ENCODE assay signal across 35 cellular contexts in the genomic region with DNA sequence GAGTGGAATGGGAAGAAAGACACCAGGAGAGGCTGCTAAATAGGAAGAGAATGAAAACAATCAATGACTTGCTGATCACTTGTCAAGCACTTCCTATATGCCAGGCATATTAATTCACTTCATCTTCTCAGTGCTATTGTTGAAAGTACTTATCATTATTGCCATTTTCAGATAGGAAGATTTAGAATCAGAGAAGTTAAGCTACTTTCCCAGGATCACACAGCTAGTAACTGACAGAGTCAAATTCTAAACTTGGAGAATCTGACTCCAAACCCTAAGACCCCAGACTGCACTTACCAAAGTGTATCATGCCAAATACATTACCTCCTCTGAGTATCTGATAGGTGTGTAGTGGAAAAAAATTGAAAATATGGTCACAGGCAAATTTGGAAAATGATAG.
"Had no signal": no experiment of that assay in that cellular context is flagged by ENCODE, and none has a peak within 500 bp of the region (broad histone marks: within the 10 kb centered on the region; RNA-seq: fewer than 3 reads in every experiment).

No MANE protein-coding gene starts in this region.

- H3K36me3 Mint-ChIP-seq: activated CD4-positive, alpha-beta memory T cell treated with anti-CD3 and anti-CD28 coated beads for 36 hours; activated naive CD4-positive, alpha-beta T cell treated with anti-CD3 and anti-CD28 coated beads, Interleukin-2, amount 50 U/mL, for 24 hours; activated naive CD8-positive, alpha-beta T cell treated with anti-CD3 and anti-CD28 coated beads for 36 hours had no signal

- H3K27ac ChIP-seq: adrenal gland, body of pancreas, brain microvascular endothelial cell, breast epithelium, VCaP had no signal

- H3K36me3 ChIP-seq: adrenal gland, brain microvascular endothelial cell, breast epithelium had no signal

- H3K4me1 Mint-ChIP-seq: activated B cell treated with CpG ODN at 0.5 μM for 24 hours; activated CD4-positive, alpha-beta T cell treated with anti-CD3 and anti-CD28 coated beads, Interleukin-2, amount 10 ng/mL, durations not matched to agents 24 days and 14 days; activated naive CD4-positive, alpha-beta T cell treated with anti-CD3 and anti-CD28 coated beads, Interleukin-2, amount 50 U/mL, for 24 hours; activated naive CD8-positive, alpha-beta T cell treated with anti-CD3 and anti-CD28 coated beads for 36 hours; activated T-helper 17 cell treated with anti-CD3 and anti-CD28 coated beads, Interleukin-2, amount 50 U/mL, for 72 hours had no signal

- H3K27me3 ChIP-seq: adrenal gland, body of pancreas, brain microvascular endothelial cell, breast epithelium had no signal

- ATAC-seq: activated CD8-positive, alpha-beta T cell treated with anti-CD3 and anti-CD28 coated beads for 36 hours; activated T-cell treated with anti-CD3 and anti-CD28 coated beads, Interleukin-2, amount 50 U/mL, for 4 hours; activated T-cell treated with anti-CD3 and anti-CD28 coated beads, Interleukin-2, amount 50 U/mL, for 72 hours; activated T-helper 17 cell treated with anti-CD3 and anti-CD28 coated beads, Interleukin-2, amount 50 U/mL, for 72 hours had no signal

- H3K9me3 ChIP-seq: adrenal gland, body of pancreas, breast epithelium had no signal

- H3K4me3 ChIP-seq: adrenal gland, body of pancreas, breast epithelium had no signal

- H3K4me3 Mint-ChIP-seq: activated B cell treated with CpG ODN at 0.5 μM for 24 hours; activated CD4-positive, alpha-beta memory T cell treated with anti-CD3 and anti-CD28 coated beads for 36 hours; activated CD4-positive, alpha-beta T cell treated with anti-CD3 and anti-CD28 coated beads, Interleukin-2, amount 10 ng/mL, durations not matched to agents 24 days and 14 days; activated CD8-positive, alpha-beta T cell treated with anti-CD3 and anti-CD28 coated beads for 36 hours; activated naive CD4-positive, alpha-beta T cell treated with anti-CD3 and anti-CD28 coated beads for 36 hours; activated naive CD4-positive, alpha-beta T cell treated with anti-CD3 and anti-CD28 coated beads, Interleukin-2, amount 50 U/mL, for 24 hours; activated naive CD8-positive, alpha-beta T cell treated with anti-CD3 and anti-CD28 coated beads for 36 hours; activated T-cell treated with anti-CD3 and anti-CD28 coated beads, Interleukin-2, amount 50 U/mL, for 4 hours; activated T-cell treated with anti-CD3 and anti-CD28 coated beads, Interleukin-2, amount 50 U/mL, for 72 hours; activated T-helper 1 cell treated with anti-CD3 and anti-CD28 coated beads, Interleukin-12 subunit alpha, Interleukin-12 subunit beta, Interleukin-2, Interleukin-4 antibody, amounts not matched to agents 30 ng/mL and 10 ng/mL and 1 ng/mL, durations not matched to agents 14 hours and 24 hours and 36 hours; activated T-helper 17 cell treated with anti-CD3 and anti-CD28 coated beads, Interleukin-2, amount 50 U/mL, for 72 hours; T-helper 1 cell treated with Interleukin-12 subunit alpha and Interleukin-12 subunit beta and Interleukin-4 antibody, amounts not matched to agents 30 μg/mL and 1 μg/mL, for 36 hours; T-helper 2 cell treated with Interferon-gamma antibody and Interleukin-4, amounts not matched to agents 5 μg/mL and 100 μg/mL, for 36 hours had no signal

- H3K27ac Mint-ChIP-seq: activated B cell treated with CpG ODN at 0.5 μM for 24 hours; activated CD4-positive, alpha-beta memory T cell treated with anti-CD3 and anti-CD28 coated beads for 36 hours; activated CD4-positive, alpha-beta T cell treated with anti-CD3 and anti-CD28 coated beads, Interleukin-2, amount 10 ng/mL, durations not matched to agents 24 days and 14 days; activated CD8-positive, alpha-beta T cell treated with anti-CD3 and anti-CD28 coated beads for 36 hours; activated naive CD4-positive, alpha-beta T cell treated with anti-CD3 and anti-CD28 coated beads for 36 hours; activated naive CD4-positive, alpha-beta T cell treated with anti-CD3 and anti-CD28 coated beads, Interleukin-2, amount 50 U/mL, for 24 hours; activated naive CD8-positive, alpha-beta T cell treated with anti-CD3 and anti-CD28 coated beads for 36 hours; activated T-cell treated with anti-CD3 and anti-CD28 coated beads, Interleukin-2, amount 50 U/mL, for 72 hours; activated T-helper 1 cell treated with anti-CD3 and anti-CD28 coated beads, Interleukin-12 subunit alpha, Interleukin-12 subunit beta, Interleukin-2, Interleukin-4 antibody, amounts not matched to agents 30 ng/mL and 10 ng/mL and 1 ng/mL, durations not matched to agents 14 hours and 24 hours and 36 hours; activated T-helper 17 cell treated with anti-CD3 and anti-CD28 coated beads, Interleukin-2, amount 50 U/mL, for 72 hours; T-helper 1 cell treated with Interleukin-12 subunit alpha and Interleukin-12 subunit beta and Interleukin-4 antibody, amounts not matched to agents 30 μg/mL and 1 μg/mL, for 36 hours; T-helper 2 cell treated with Interferon-gamma antibody and Interleukin-4, amounts not matched to agents 5 μg/mL and 100 μg/mL, for 36 hours had no signal

- FAIRE-seq: TTC549 had no signal

- DNase-seq: activated B cell treated with CpG ODN at 0.5 μM for 24 hours; activated CD4-positive, alpha-beta memory T cell treated with anti-CD3 and anti-CD28 coated beads for 36 hours; activated CD4-positive, alpha-beta T cell treated with anti-CD3 and anti-CD28 coated beads for 4 hours; activated CD4-positive, alpha-beta T cell treated with anti-CD3 and anti-CD28 coated beads, Interleukin-2, amount 10 ng/mL, durations not matched to agents 24 days and 14 days; activated CD4-positive, alpha-beta T cell treated with anti-CD3 and anti-CD28 coated beads, Interleukin-2, amount 50 U/mL, for 1 hour; activated CD4-positive, alpha-beta T cell treated with anti-CD3 and anti-CD28 coated beads, Interleukin-2, amount 50 U/mL, for 4 hours; activated CD4-positive, CD25-positive, alpha-beta regulatory T cell treated with anti-CD3 and anti-CD28 coated beads, Interleukin-2, amount 50 U/mL, for 72 hours; activated CD8-positive, alpha-beta memory T cell treated with anti-CD3 and anti-CD28 coated beads, Interleukin-2, amount 50 U/mL, for 4 hours; activated CD8-positive, alpha-beta T cell treated with anti-CD3 and anti-CD28 coated beads for 36 hours; activated effector memory CD4-positive, alpha-beta T cell treated with anti-CD3 and anti-CD28 coated beads, Interleukin-2, amount 50 U/mL, for 16 hours; activated gamma-delta T cell treated with Interleukin-2 at 50 U/mL for 16 hours; activated naive CD4-positive, alpha-beta T cell; activated naive CD4-positive, alpha-beta T cell treated with anti-CD3 and anti-CD28 coated beads for 36 hours; activated naive CD8-positive, alpha-beta T cell treated with anti-CD3 and anti-CD28 coated beads for 36 hours; activated T-cell treated with anti-CD3 and anti-CD28 coated beads for 4 hours; activated T-cell treated with anti-CD3 and anti-CD28 coated beads, Interleukin-2, amount 50 U/mL, for 1 hour; activated T-cell treated with anti-CD3 and anti-CD28 coated beads, Interleukin-2, amount 50 U/mL, for 4 hours; activated T-cell treated with anti-CD3 and anti-CD28 coated beads, Interleukin-2, amount 50 U/mL, for 72 hours; adrenal gland; amniotic stem cell; aorta; brain microvascular endothelial cell; central memory CD4-positive, alpha-beta T cell; T-helper 1 cell; T-helper 2 cell; T-helper 9 cell had no signal

- H3K9me3 Mint-ChIP-seq: activated B cell treated with CpG ODN at 0.5 μM for 24 hours; activated CD4-positive, alpha-beta memory T cell treated with anti-CD3 and anti-CD28 coated beads for 36 hours; activated CD4-positive, alpha-beta T cell treated with anti-CD3 and anti-CD28 coated beads, Interleukin-2, amount 10 ng/mL, durations not matched to agents 24 days and 14 days; activated CD8-positive, alpha-beta T cell treated with anti-CD3 and anti-CD28 coated beads for 36 hours; activated naive CD4-positive, alpha-beta T cell treated with anti-CD3 and anti-CD28 coated beads for 36 hours; activated naive CD4-positive, alpha-beta T cell treated with anti-CD3 and anti-CD28 coated beads, Interleukin-2, amount 50 U/mL, for 24 hours; activated naive CD8-positive, alpha-beta T cell treated with anti-CD3 and anti-CD28 coated beads for 36 hours; activated T-helper 1 cell treated with anti-CD3 and anti-CD28 coated beads, Interleukin-12 subunit alpha, Interleukin-12 subunit beta, Interleukin-2, Interleukin-4 antibody, amounts not matched to agents 30 ng/mL and 10 ng/mL and 1 ng/mL, durations not matched to agents 14 hours and 24 hours and 36 hours; activated T-helper 17 cell treated with anti-CD3 and anti-CD28 coated beads, Interleukin-2, amount 50 U/mL, for 72 hours; T-helper 1 cell treated with Interleukin-12 subunit alpha and Interleukin-12 subunit beta and Interleukin-4 antibody, amounts not matched to agents 30 μg/mL and 1 μg/mL, for 36 hours; T-helper 2 cell treated with Interferon-gamma antibody and Interleukin-4, amounts not matched to agents 5 μg/mL and 100 μg/mL, for 36 hours had no signal

- H3K4me1 ChIP-seq: breast epithelium had no signal
